In genomic region chr6:135030056-135030473, GRCh38 we compare ENCODE assay signal across 11 cellular contexts. TPM values are rescaled to one million over a fixed set of nuclear protein-coding genes. Genes with fewer than 3 reads are reported as not detected.
DNase-seq lines count a peak whose midpoint lies in the region; ATAC-seq and TF ChIP-seq lines count a peak whose summit lies in the region.
"Had no signal": no experiment of that assay in that cellular context is flagged by ENCODE, and none has a peak within 500 bp of the region (broad histone marks: within the 10 kb centered on the region; RNA-seq: fewer than 3 reads in every experiment).

No MANE protein-coding gene starts in this region.

- peaks cover 69% of the 10 kb centered on the region for H3K4me1 Mint-ChIP-seq in activated CD4-positive, alpha-beta T cell treated with anti-CD3 and anti-CD28 coated beads for 36 hours
- peaks cover 9% of the 10 kb centered on the region for H3K4me1 Mint-ChIP-seq in memory B cell

- POLR2A ChIA-PET in activated CD4-positive, alpha-beta T cell treated with anti-CD3 and anti-CD28 coated beads for 36 hours (lab: Charles Lee): interaction anchor here (0.6 to 2.0 kb wide), 3 partner anchors 25 to 468 kb away, joined by 3 to 5 read pairs (median 3); partner anchors contain the start of gene HBS1L

- H3K27ac Mint-ChIP-seq in activated CD4-positive, alpha-beta T cell treated with anti-CD3 and anti-CD28 coated beads for 36 hours: peak overlapping the region; percentile 75
- H3K27ac Mint-ChIP-seq in memory B cell: peak overlapping the region; percentile 65

- peaks cover 55% of the 10 kb centered on the region for H3K36me3 Mint-ChIP-seq in activated CD4-positive, alpha-beta T cell treated with anti-CD3 and anti-CD28 coated beads for 36 hours (ENCODE audit: low read depth)
- peaks cover 25% of the 10 kb centered on the region for H3K36me3 Mint-ChIP-seq in memory B cell

- H3K4me3 Mint-ChIP-seq in activated CD4-positive, alpha-beta T cell treated with anti-CD3 and anti-CD28 coated beads for 36 hours: peak overlapping the region; percentile 54
- H3K4me3 Mint-ChIP-seq in memory B cell: peak overlapping the region; percentile 2

- TF ChIP-seq POLR2A in breast epithelium (IDR thresholded peaks at IDR 0.05): no peak

- peaks cover 6% of the 10 kb centered on the region for H3K36me3 ChIP-seq in breast epithelium

- H3K27me3 Mint-ChIP-seq in activated CD4-positive, alpha-beta T cell treated with anti-CD3 and anti-CD28 coated beads for 36 hours: no peaks in the 10 kb centered on the region
- no peaks in the 10 kb centered on the region for H3K27me3 Mint-ChIP-seq in memory B cell

- no peaks in the 10 kb centered on the region for H3K4me1 ChIP-seq in breast epithelium
- H3K4me1 ChIP-seq: parathyroid adenoma had no signal

- H3K9me3 Mint-ChIP-seq in activated CD4-positive, alpha-beta T cell treated with anti-CD3 and anti-CD28 coated beads for 36 hours (ENCODE audit: low read depth): no peaks in the 10 kb centered on the region
- no peaks in the 10 kb centered on the region for H3K9me3 Mint-ChIP-seq in memory B cell

- H3K27me3 ChIP-seq in breast epithelium: no peaks in the 10 kb centered on the region

- ATAC-seq in activated CD4-positive, alpha-beta T cell treated with anti-CD3 and anti-CD28 coated beads for 36 hours: peak; percentile 97
- ATAC-seq in GM21576 (IDR thresholded peaks at IDR 0.05; ENCODE audit: unreplicated experiment) (peak; percentile 96), HG03378 (IDR thresholded peaks at IDR 0.05; ENCODE audit: unreplicated experiment) (peak; percentile 97), memory B cell (ENCODE audit: low read depth) (peak; percentile 85)

- DNase-seq in activated CD4-positive, alpha-beta T cell treated with anti-CD3 and anti-CD28 coated beads for 36 hours: no peak
- DNase-seq in activated CD4-positive, alpha-beta T cell treated with anti-CD3 and anti-CD28 coated beads, Interleukin-2, amount 50 U/mL, for 48 hours: no peak
- DNase-seq in memory B cell (ENCODE audit: low spot score in 2 of 2): no peak
- no peak for DNase-seq in RPMI8226
- DNase-seq in breast epithelium (ENCODE audit: low spot score in 2 of 2): no peak
- no peak for DNase-seq in G401 (ENCODE audit: low spot score)
- DNase-seq: NCI-H187, T-helper 9 cell had no signal

- no peaks in the 10 kb centered on the region for H3K9me3 ChIP-seq in breast epithelium

- CTCF ChIA-PET in activated CD4-positive, alpha-beta T cell treated with anti-CD3 and anti-CD28 coated beads for 36 hours (lab: Charles Lee): interaction anchor here (1.0 kb wide), 2 partner anchors 25 to 73 kb away, joined by 3 read pairs; partner anchors contain the start of gene HBS1L

- H3K27ac ChIP-seq in breast epithelium: no peak overlapping the region
- H3K27ac ChIP-seq: parathyroid adenoma had no signal

- H3K4me3 ChIP-seq in breast epithelium: no peak overlapping the region

- in situ Hi-C loops in G401 (cut with HindIII; ENCODE audit: low sequenced_read_pairs): no loop called here

- no peak for TF ChIP-seq CTCF in breast epithelium (IDR thresholded peaks at IDR 0.05)

- intact Hi-C loops in activated CD4-positive, alpha-beta T cell treated with anti-CD3 and anti-CD28 coated beads for 36 hours (cut with DNase I, micrococcal nuclease): loop anchor here (1.0 to 5.0 kb wide), 8 partner anchors 16 to 153 kb away; partner anchors contain the start of genes HBS1L (in 1 of the 2) and MYB (in 1 of the 2)
- intact Hi-C loops in breast epithelium (cut with DNase I; ENCODE audit: low total_unique reads): no loop called here

RNA-seq across cellular contexts. Expression of gene HBS1L, which starts 24.6 kb away (rescaled TPM):
- total RNA-seq in activated CD4-positive, alpha-beta T cell treated with anti-CD3 and anti-CD28 coated beads for 36 hours: 100 to 1,000 TPM; 133 to 141 TPM
- 10 to 100 TPM; 42.0 to 55.5 (median 52.0) TPM for total RNA-seq in breast epithelium
- 104 and 137 TPM in 2 replicates for total RNA-seq in G401 (2014; rRNA removed; shearing (Covaris generic))
